In genomic region chr9:89542461-89543021, GRCh38 we compare ENCODE assay signal across 12 cellular contexts. TPM values are rescaled to one million over a fixed set of nuclear protein-coding genes. Genes with fewer than 3 reads are reported as not detected.
DNase-seq lines count a peak whose midpoint lies in the region; ATAC-seq, FAIRE-seq and TF ChIP-seq lines count a peak whose summit lies in the region.
"Had no signal": no experiment of that assay in that cellular context is flagged by ENCODE, and none has a peak within 500 bp of the region (broad histone marks: within the 10 kb centered on the region; RNA-seq: fewer than 3 reads in every experiment).

No MANE protein-coding gene starts in this region.

- no peak for ATAC-seq in activated CD4-positive, alpha-beta T cell treated with anti-CD3 and anti-CD28 coated beads for 36 hours
- peak; percentile 67 for ATAC-seq in HG03103 (IDR thresholded peaks at IDR 0.05; ENCODE audit: low read depth, unreplicated experiment)
- no peak for ATAC-seq in HG03432 (IDR thresholded peaks at IDR 0.05; ENCODE audit: unreplicated experiment)

- TF ChIP-seq RAD21 in H1 (IDR thresholded peaks at IDR 0.05 in 1 of 2, conservative IDR thresholded peaks at IDR 0.05 in 1 of 2; ENCODE audit: low read depth in 2 of 2, low read length in 2 of 2), result no peak

- no peak overlapping the region for H3K23ac ChIP-seq in H1 (ENCODE audit: insufficient read length)

- no peak for TF ChIP-seq CTCF in H1 (IDR thresholded peaks at IDR 0.05; ENCODE audit: control extremely low read depth in 1 of 3, insufficient read depth in 1 of 3, low read depth in 1 of 3, low read length in 3 of 3)
- no peak for TF ChIP-seq CTCF in smooth muscle cell (IDR thresholded peaks at IDR 0.05; ENCODE audit: borderline replicate concordance, insufficient read depth, poor library complexity, severe bottlenecking)
- TF ChIP-seq CTCF in nephron progenitor cell (IDR thresholded peaks at IDR 0.05), result no peak

- no peak overlapping the region for H3K18ac ChIP-seq in H1 (ENCODE audit: extremely low read depth, low read length)

- H4K8ac ChIP-seq in H1 (ENCODE audit: extremely low read depth, insufficient read depth, low read length), result no peak overlapping the region

- H2AFZ ChIP-seq in H1 (ENCODE audit: low read length) (no peak overlapping the region), smooth muscle cell (ENCODE audit: low read depth) (peak overlapping the region; percentile 43)

- H2BK120ac ChIP-seq in H1 (replicated peaks; ENCODE audit: low read depth, low read length), result no peak overlapping the region

- no peak overlapping the region for H3K56ac ChIP-seq in H1 (replicated peaks; ENCODE audit: insufficient read length, low read depth, low read length)

- H3K4me2 ChIP-seq in H1 (ENCODE audit: insufficient read depth in 1 of 2, low read depth in 2 of 2, low read length in 2 of 2) (no peak overlapping the region), smooth muscle cell (no peak overlapping the region)

- no peaks in the 10 kb centered on the region for H3K23me2 ChIP-seq in H1 (ENCODE audit: low read depth, low read length)

- no peak for TF ChIP-seq POLR2A in H1 (IDR thresholded peaks at IDR 0.05; ENCODE audit: control extremely low read depth in 1 of 2, low read depth in 2 of 2, low read length in 2 of 2)

- H3K36me3 ChIP-seq in H1 (ENCODE audit: control insufficient read depth in 2 of 4, insufficient read depth in 4 of 4, low read length in 3 of 4) (no peaks in the 10 kb centered on the region), smooth muscle cell (ENCODE audit: low read depth) (no peaks in the 10 kb centered on the region)
- H3K36me3 ChIP-seq: HAP-1, sigmoid colon had no signal

- H4K5ac ChIP-seq in H1 (ENCODE audit: insufficient read length, low read depth, low read length), result no peak overlapping the region

- H2BK15ac ChIP-seq in H1 (ENCODE audit: low read length), result no peak overlapping the region

- peaks cover 52% of the 10 kb centered on the region for H3K4me1 Mint-ChIP-seq in activated CD4-positive, alpha-beta T cell treated with anti-CD3 and anti-CD28 coated beads for 36 hours
- peaks cover 39% of the 10 kb centered on the region for H3K4me1 Mint-ChIP-seq in nephron progenitor cell

- no peak overlapping the region for H3K14ac ChIP-seq in H1 (ENCODE audit: insufficient read length)

- intact Hi-C loops in activated CD4-positive, alpha-beta T cell treated with anti-CD3 and anti-CD28 coated beads for 36 hours (cut with DNase I, micrococcal nuclease), result no loop called here

- no peaks in the 10 kb centered on the region for H3K79me1 ChIP-seq in H1 (ENCODE audit: low read depth, low read length)

- no peak for DNase-seq in activated CD4-positive, alpha-beta T cell treated with anti-CD3 and anti-CD28 coated beads for 36 hours
- no peak for DNase-seq in activated CD4-positive, alpha-beta T cell treated with anti-CD3 and anti-CD28 coated beads for 48 hours
- DNase-seq in H1 (ENCODE audit: low read depth in 1 of 2, low spot score in 2 of 2), result no peak
- DNase-seq in smooth muscle cell (lab: John Stamatoyannopoulos, UW; ENCODE audit: unreplicated experiment), result no peak
- no peak for DNase-seq in activated naive CD4-positive, alpha-beta T cell treated with anti-CD3 and anti-CD28 coated beads, Interleukin-2, amount 50 U/mL, for 16 hours
- DNase-seq in nephron progenitor cell, result no peak
- DNase-seq: effector CD8-positive, alpha-beta T cell; kidney; sigmoid colon had no signal

- WGBS in H1 (ENCODE audit: extremely low coverage in 1 of 2, insufficient coverage in 1 of 2, insufficient read length in 1 of 2, insufficient replicate concordance in 2 of 2, low coverage in 1 of 2, low lambda C conversion rate in 2 of 2, missing lambda C conversion rate in 1 of 2), 2 experiments, result 86% methylated on average over 11 of the region's 11 CpGs; no CpG with 5 or more reads in 1 of the 2 experiments
- 43% methylated on average over 11 of the region's 11 CpGs for WGBS in smooth muscle cell (ENCODE audit: low lambda C conversion rate)

- peak overlapping the region; percentile 48 for H3K27ac Mint-ChIP-seq in activated CD4-positive, alpha-beta T cell treated with anti-CD3 and anti-CD28 coated beads for 36 hours
- H3K27ac Mint-ChIP-seq in nephron progenitor cell, result no peak overlapping the region

- CTCF ChIA-PET in activated CD4-positive, alpha-beta T cell treated with anti-CD3 and anti-CD28 coated beads for 36 hours (lab: Charles Lee), result interaction anchor here (0.5 to 1.0 kb wide), 5 partner anchors 14 to 128 kb away, joined by 3 to 4 read pairs (median 3); no protein-coding TSS in a partner anchor
- CTCF ChIA-PET in H1 (lab: Charles Lee; ENCODE audit: partially characterized antibody), result interaction anchor here (0.6 to 4.1 kb wide), 6 partner anchors 16 to 113 kb away, joined by 3 to 25 read pairs (median 4); no protein-coding TSS in a partner anchor

- H2AK5ac ChIP-seq in H1 (ENCODE audit: low read depth, low read length), result no peak overlapping the region

- H2BK20ac ChIP-seq in H1 (ENCODE audit: low read length), result no peak overlapping the region

- peaks cover 0 to 9% (median 5%) of the 10 kb centered on the region in 4 experiments; a peak in 6 of 7 replicates for H3K4me1 ChIP-seq in H1 (replicated peaks in 1 of 4; ENCODE audit: control insufficient read depth in 3 of 4, insufficient read depth in 4 of 4, low read length in 3 of 4)
- H3K4me1 ChIP-seq in smooth muscle cell (ENCODE audit: low read depth), result peaks cover 5% of the 10 kb centered on the region
- H3K4me1 ChIP-seq: HAP-1, sigmoid colon had no signal

- no peak overlapping the region for H3K4ac ChIP-seq in H1 (replicated peaks; ENCODE audit: insufficient read length, low read depth, low read length)

- no peak overlapping the region for H3K27ac ChIP-seq in H1 (ENCODE audit: low read depth, low read length)
- H3K27ac ChIP-seq in smooth muscle cell (ENCODE audit: low read depth), result no peak overlapping the region
- H3K27ac ChIP-seq: sigmoid colon had no signal

- no peak overlapping the region for H2BK5ac ChIP-seq in H1 (ENCODE audit: low read depth, low read length)

- H4K20me1 ChIP-seq in H1 (replicated peaks in 1 of 2; ENCODE audit: control insufficient read depth in 1 of 2, insufficient read depth in 2 of 2, low read length in 2 of 2) (no peaks in the 10 kb centered on the region), smooth muscle cell (ENCODE audit: low read depth) (no peaks in the 10 kb centered on the region)

- H3K4me3 ChIP-seq in H1 (ENCODE audit: extremely low read depth in 1 of 4, insufficient read depth in 2 of 4, low read depth in 3 of 4, low read length in 4 of 4) (no peak overlapping the region), smooth muscle cell (no peak overlapping the region)
- H3K4me3 ChIP-seq: HAP-1, sigmoid colon had no signal

- H3K36me3 Mint-ChIP-seq in activated CD4-positive, alpha-beta T cell treated with anti-CD3 and anti-CD28 coated beads for 36 hours (ENCODE audit: low read depth), result peaks cover 11% of the 10 kb centered on the region
- peaks cover 16% of the 10 kb centered on the region for H3K36me3 Mint-ChIP-seq in nephron progenitor cell (ENCODE audit: low read depth)

- H3K9ac ChIP-seq in H1 (replicated peaks in 1 of 4; ENCODE audit: extremely low read depth in 1 of 4, low read depth in 3 of 4, low read length in 3 of 4) (no peak overlapping the region), smooth muscle cell (ENCODE audit: low read depth) (no peak overlapping the region)

- no peaks in the 10 kb centered on the region for H3F3A ChIP-seq in smooth muscle cell (ENCODE audit: low read depth)

- H3K27me3 ChIP-seq in H1 (replicated peaks in 1 of 4; ENCODE audit: control insufficient read depth in 3 of 4, extremely low read depth in 1 of 4, insufficient read depth in 3 of 4, low read length in 3 of 4) (no peaks in the 10 kb centered on the region; a peak in 1 of 7 replicates), smooth muscle cell (ENCODE audit: low read depth) (no peaks in the 10 kb centered on the region)

- 0 out of 2 replicates have a peak overlapping the region, but pooled peaks have one; percentile 46 for H2BK12ac ChIP-seq in H1 (ENCODE audit: low read depth, low read length)

- FAIRE-seq in H1 (lab: Jason Lieb, UNC), result no peak
- FAIRE-seq: kidney had no signal

- no peak overlapping the region for H4K91ac ChIP-seq in H1 (replicated peaks; ENCODE audit: insufficient read length, low read length)

- no peaks in the 10 kb centered on the region for H3K79me2 ChIP-seq in H1 (ENCODE audit: control insufficient read depth in 1 of 2, insufficient read depth in 2 of 2, low read length in 2 of 2)
- no peaks in the 10 kb centered on the region for H3K79me2 ChIP-seq in smooth muscle cell (ENCODE audit: low read depth)

- H3K9me3 Mint-ChIP-seq in activated CD4-positive, alpha-beta T cell treated with anti-CD3 and anti-CD28 coated beads for 36 hours (ENCODE audit: low read depth), result peaks cover 13% of the 10 kb centered on the region
- peaks cover 22% of the 10 kb centered on the region for H3K9me3 Mint-ChIP-seq in nephron progenitor cell

- POLR2A ChIA-PET in activated CD4-positive, alpha-beta T cell treated with anti-CD3 and anti-CD28 coated beads for 36 hours (lab: Charles Lee), result interaction anchor here (0.5 kb wide), 1 partner anchor 147 kb away, joined by 4 read pairs; no protein-coding TSS in a partner anchor
- POLR2A ChIA-PET in H1 (lab: Charles Lee; ENCODE audit: partially characterized antibody), result interaction anchor here (1.2 kb wide), 1 partner anchor 141 kb away, joined by 3 read pairs; no protein-coding TSS in a partner anchor

- no peak for TF ChIP-seq EP300 in H1 (IDR thresholded peaks at IDR 0.05; ENCODE audit: borderline replicate concordance in 1 of 2, low read depth in 2 of 2, low read length in 2 of 2)

- no peak overlapping the region for H3K4me3 Mint-ChIP-seq in activated CD4-positive, alpha-beta T cell treated with anti-CD3 and anti-CD28 coated beads for 36 hours
- H3K4me3 Mint-ChIP-seq in nephron progenitor cell, result no peak overlapping the region

- H3K9me3 ChIP-seq in H1 (ENCODE audit: insufficient read depth in 2 of 2, low read depth in 1 of 2, low read length in 1 of 2) (peaks cover 3 to 5% of the 10 kb centered on the region in 2 experiments; a peak in 2 of 4 replicates), smooth muscle cell (replicated peaks; ENCODE audit: low read depth) (peaks cover 3% of the 10 kb centered on the region)
- H3K9me3 ChIP-seq: HAP-1 had no signal

- H3K27me3 Mint-ChIP-seq in activated CD4-positive, alpha-beta T cell treated with anti-CD3 and anti-CD28 coated beads for 36 hours, result no peaks in the 10 kb centered on the region
- no peaks in the 10 kb centered on the region for H3K27me3 Mint-ChIP-seq in nephron progenitor cell (ENCODE audit: low read depth, poor library complexity)

RNA-seq across cellular contexts. Expression of gene SEMA4D, which starts 44.6 kb away (rescaled TPM):
- 100 to 1,000 TPM; 215 to 226 TPM for total RNA-seq in activated CD4-positive, alpha-beta T cell treated with anti-CD3 and anti-CD28 coated beads for 36 hours
- total RNA-seq in H1 (2021; fragmentation: NEBNext Ultra II Directional; extraction: Animal tissue kit (Norgen Biotek cat#: 25700)), result 63.1 and 70.4 TPM in 2 replicates
- polyA plus RNA-seq in H1 (2011; rRNA removed) (21.0 and 34.3 TPM in 2 replicates), smooth muscle cell (0.63 and 3.4 TPM in 2 replicates)
- 22.5 TPM for polyA plus RNA-seq in H1 (2011; cell fraction: cytosol; rRNA removed)
- polyA plus RNA-seq in H1 (2011; cell fraction: nucleus; rRNA removed), result 77.9 TPM
- polyA plus RNA-seq in H1 (2012, experiment 1 of 2), result 37.1 to 43.6 TPM (median 42.0 TPM) in 4 replicates
- 17.8 TPM for polyA plus RNA-seq in H1 (2012, experiment 2 of 2)
- polyA plus RNA-seq in H1 (2013, experiment 1 of 2), result 49.6 TPM
- polyA plus RNA-seq in H1 (2013, experiment 2 of 2), result 47.0 TPM
- 28.5 and 31.1 TPM in 2 replicates for polyA minus RNA-seq in H1 (2011; rRNA and poly(A)+ RNA removed)
- polyA minus RNA-seq in H1 (2011; cell fraction: cytosol; rRNA and poly(A)+ RNA removed), result 39.3 TPM
- polyA minus RNA-seq in H1 (2011; cell fraction: nucleus; rRNA and poly(A)+ RNA removed), result 60.8 TPM
- total RNA-seq in smooth muscle cell, result 2.4 and 2.7 TPM in 2 replicates

Comparison
In these comparisons a context has a peak if more than half of its experiments do, and no peak if none do; other contexts are left out.
1. RNA of gene SEMA4D, which starts 44.6 kb away (total RNA-seq): 215 to 226 TPM in activated CD4-positive, alpha-beta T cell treated with anti-CD3 and anti-CD28 coated beads for 36 hours and 63.1 to 70.4 TPM in H1; 2.4 to 2.7 TPM in smooth muscle cell; every median in the first group is over 10 times any median in the second.